8 cellular contexts compared by ENCODE assay signal in the genomic region with DNA sequence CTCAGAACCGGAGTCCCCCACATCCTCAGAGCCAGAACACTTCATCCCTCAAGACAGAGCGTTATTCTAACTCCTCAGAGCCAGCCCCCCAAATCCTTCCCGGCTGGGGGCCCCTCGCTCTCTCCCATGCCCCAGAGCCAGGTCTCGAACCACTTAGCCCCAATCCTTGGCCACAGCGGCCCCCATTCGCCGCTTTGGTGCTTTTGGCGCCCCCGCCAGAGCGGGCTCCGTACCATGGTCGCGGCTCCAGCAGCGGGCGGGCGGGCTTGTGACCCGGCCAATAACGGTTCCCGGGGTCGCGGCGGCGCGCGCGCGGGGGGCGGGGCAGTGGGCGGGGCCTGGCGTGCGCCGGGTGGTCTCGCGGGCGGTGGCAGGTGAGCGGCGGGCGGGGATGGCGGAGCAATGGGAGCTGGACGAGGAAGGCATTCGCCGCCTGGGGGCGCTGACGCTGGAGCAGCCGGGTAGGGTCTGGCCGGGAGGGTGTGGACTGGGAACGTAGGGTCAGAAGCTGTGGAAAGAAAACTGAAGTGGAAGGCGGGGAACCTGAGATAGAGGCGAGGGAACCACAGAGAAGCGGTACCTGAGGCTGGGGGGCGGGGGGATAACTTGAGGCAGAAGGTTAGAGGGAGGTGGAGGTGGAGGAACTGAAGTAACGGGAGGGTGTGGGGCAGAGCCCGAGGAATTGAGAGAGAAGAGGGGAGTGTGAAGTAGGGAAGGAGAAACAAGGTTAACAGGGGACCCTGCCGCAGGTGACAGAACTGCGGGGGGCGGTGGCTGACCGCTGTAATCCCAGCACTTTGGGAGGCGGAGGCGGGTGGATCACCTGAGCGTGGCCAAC. TPM values are rescaled to one million over a fixed set of nuclear protein-coding genes. Genes with fewer than 3 reads are reported as not detected.
A peak's percentile ranks its signal among the peaks of the same experiment; 100 is the strongest.
DNase-seq lines count a peak whose midpoint lies in the region; ATAC-seq, FAIRE-seq and TF ChIP-seq lines count a peak whose summit lies in the region.

A gene (minus strand): TSS at position 270 of the 838 bp plus-strand sequence. CDS start 34 bp downstream, at position 236.
A gene with protein sequence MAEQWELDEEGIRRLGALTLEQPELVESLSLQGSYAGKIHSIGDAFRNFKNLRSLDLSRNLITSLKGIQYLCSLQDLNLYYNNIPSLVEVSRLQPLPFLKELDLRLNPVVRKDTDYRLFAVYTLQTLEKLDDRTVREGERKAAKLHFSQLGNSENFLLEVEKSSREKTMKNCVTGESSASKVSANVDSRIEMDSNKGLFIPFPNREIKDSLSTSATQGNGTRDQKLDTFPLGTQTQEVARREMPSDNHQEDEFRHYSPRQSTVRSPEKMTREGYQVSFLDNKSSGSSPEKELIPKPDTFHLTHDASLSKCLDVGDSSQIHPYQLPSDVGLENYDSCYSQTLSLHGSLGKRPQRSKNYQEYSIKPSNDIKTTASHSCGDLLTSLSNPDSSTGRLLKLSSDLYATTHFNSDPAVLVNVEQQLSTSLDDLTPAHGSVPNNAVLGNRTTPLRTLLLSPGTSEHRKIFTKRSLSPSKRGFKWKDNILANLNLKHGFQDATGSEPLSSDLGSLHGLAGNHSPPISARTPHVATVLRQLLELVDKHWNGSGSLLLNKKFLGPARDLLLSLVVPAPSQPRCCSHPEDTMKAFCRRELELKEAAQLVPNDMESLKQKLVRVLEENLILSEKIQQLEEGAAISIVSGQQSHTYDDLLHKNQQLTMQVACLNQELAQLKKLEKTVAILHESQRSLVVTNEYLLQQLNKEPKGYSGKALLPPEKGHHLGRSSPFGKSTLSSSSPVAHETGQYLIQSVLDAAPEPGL (plus strand): TSS at position 344 of the 838 bp plus-strand sequence. CDS start 48 bp downstream, at position 392.

- H3K36me3 ChIP-seq in CD8-positive, alpha-beta memory T cell (ENCODE audit: insufficient read depth, low read length), result no peaks in the 10 kb centered on the region
- no peaks in the 10 kb centered on the region for H3K36me3 ChIP-seq in IMR-90 (ENCODE audit: control insufficient read depth, insufficient read depth, low read length)
- H3K36me3 ChIP-seq in bronchial epithelial cell (ENCODE audit: control insufficient read depth, insufficient read depth, low read length), result no peaks in the 10 kb centered on the region
- H3K36me3 ChIP-seq in kidney epithelial cell (ENCODE audit: control insufficient read depth, insufficient read depth, low read length), result no peaks in the 10 kb centered on the region

- H2BK5ac ChIP-seq in IMR-90 (ENCODE audit: low read depth, low read length, poor library complexity, severe bottlenecking), result no peak within 1 kb of the TSS

- H3K4me2 ChIP-seq in IMR-90 (ENCODE audit: low read depth, low read length), result peak within 1 kb of the TSS; percentile 73

- H3K79me1 ChIP-seq in IMR-90 (ENCODE audit: low read depth in 1 of 2, low read length in 2 of 2), result no peaks in the 10 kb centered on the region

- H2AFZ ChIP-seq in IMR-90 (replicated peaks; ENCODE audit: low read length, poor library complexity), result peak within 1 kb of the TSS; percentile 93

- peak; percentile 40 to 74 (median 62) for DNase-seq in CD8-positive, alpha-beta memory T cell
- DNase-seq in IMR-90 (no peak), UCSD-AML1 (lab: John Stamatoyannopoulos, UW; ENCODE audit: unreplicated experiment) (peak; percentile 40), bronchial epithelial cell (ENCODE audit: low read depth) (no peak), kidney epithelial cell (ENCODE audit: low read depth) (no peak), GM19240 (ENCODE audit: insufficient read length, low spot score) (no peak)
- DNase-seq in stimulated activated CD4-positive, alpha-beta T cell treated with anti-CD3 and anti-CD28 coated beads, Interleukin-15, amount 100 ng/mL, for 1 hour (ENCODE audit: low read depth in 1 of 2, low spot score in 1 of 2), result peak; percentile 4 to 45

- H3K27ac Mint-ChIP-seq in CD8-positive, alpha-beta memory T cell, result peak within 1 kb of the TSS in 6 of 8 donors; percentile 18 to 92 (median 64)

- peak within 1 kb of the TSS; percentile 44 for H3K4me3 ChIP-seq in CD8-positive, alpha-beta memory T cell (ENCODE audit: low read length)
- peak within 1 kb of the TSS; percentile 45 for H3K4me3 ChIP-seq in IMR-90 (ENCODE audit: insufficient read depth, low read depth, low read length)
- no peak within 1 kb of the TSS for H3K4me3 ChIP-seq in bronchial epithelial cell (ENCODE audit: low read depth, low read length)
- peak within 1 kb of the TSS; percentile 52 for H3K4me3 ChIP-seq in kidney epithelial cell (ENCODE audit: low read depth, low read length)

- dilution Hi-C loops in IMR-90 (cut with HindIII; ENCODE audit: low sequenced_read_pairs, unreplicated experiment), result no loop called here

- H2BK20ac ChIP-seq in IMR-90 (ENCODE audit: low read depth, low read length), result no peak within 1 kb of the TSS

- peak within 1 kb of the TSS; percentile 75 for H2AK5ac ChIP-seq in IMR-90 (ENCODE audit: low read depth, low read length)

- 8% methylated on average over 48 of the region's 61 CpGs; no CpG with 5 or more reads in 1 of the 2 experiments for WGBS in IMR-90 (ENCODE audit: extremely low coverage in 2 of 2, insufficient read length in 1 of 2), 2 experiments

- ATAC-seq in IMR-90 (ENCODE audit: low read depth), result peak; percentile 69
- no peak for ATAC-seq in HG03108 (IDR thresholded peaks at IDR 0.05; ENCODE audit: unreplicated experiment)

- no peaks in the 10 kb centered on the region for H4K20me1 ChIP-seq in IMR-90 (ENCODE audit: insufficient read depth, low read length)

- in situ Hi-C loops in IMR-90 (cut with MboI; ENCODE audit: low sequenced_read_pairs), result no loop called here

- no TSS peak for BruUV-seq in IMR-90 (replicated peaks; lab: Mats Ljungman, UMichigan)

- H4K8ac ChIP-seq in IMR-90 (ENCODE audit: low read depth in 2 of 2, low read length in 2 of 2), result peak within 1 kb of the TSS; percentile 18 to 68; a peak in 2 of 4 replicates

- intact Hi-C loops in IMR-90 (cut with micrococcal nuclease), result no loop called here

- peak within 1 kb of the TSS; percentile 20 for H2BK120ac ChIP-seq in IMR-90 (ENCODE audit: low read depth, low read length)

- H3K9ac ChIP-seq in IMR-90 (ENCODE audit: low read depth, low read length), result peak within 1 kb of the TSS; percentile 7

- FAIRE-seq in bronchial epithelial cell (lab: Jason Lieb, UNC), result no peak

- CTCF ChIA-PET in CD8-positive, alpha-beta memory T cell (lab: Charles Lee), result interaction anchor here (0.6 to 1.6 kb wide), 6 partner anchors 11 to 43 kb away, joined by 3 to 7 read pairs (median 3); no protein-coding TSS in a partner anchor
- CTCF ChIA-PET in IMR-90 (lab: Yijun Ruan, JAX), result interaction anchor here (0.5 to 1.7 kb wide), 4 partner anchors 14 to 485 kb away, joined by 3 to 9 read pairs (median 4); no protein-coding TSS in a partner anchor

- peak within 1 kb of the TSS; percentile 38 to 92 (median 86) for H3K4me3 Mint-ChIP-seq in CD8-positive, alpha-beta memory T cell

- H3K9me3 Mint-ChIP-seq in CD8-positive, alpha-beta memory T cell, result no peaks in the 10 kb centered on the region

- H3K18ac ChIP-seq in IMR-90 (ENCODE audit: low read depth, low read length), result peak within 1 kb of the TSS; percentile 7

- no peak within 1 kb of the TSS for H3K56ac ChIP-seq in IMR-90 (ENCODE audit: extremely low read depth, insufficient read depth, low read length)

- H3K14ac ChIP-seq in IMR-90 (replicated peaks; ENCODE audit: low read depth, low read length), result peak within 1 kb of the TSS; percentile 91

- peak within 1 kb of the TSS; percentile 56; the same call in 1 of the 2 replicates for H4K91ac ChIP-seq in IMR-90 (ENCODE audit: insufficient read depth, low read depth, low read length)

- peaks cover 14 to 27% of the 10 kb centered on the region in 2 donors for H3K27me3 Mint-ChIP-seq in CD8-positive, alpha-beta memory T cell

- H3K27me3 ChIP-seq in CD8-positive, alpha-beta memory T cell (ENCODE audit: insufficient read depth, low read length, poor library complexity, severe bottlenecking), result peaks cover 7% of the 10 kb centered on the region
- H3K27me3 ChIP-seq in IMR-90 (ENCODE audit: control insufficient read depth, insufficient read depth, low read length) (peaks cover 4% of the 10 kb centered on the region; the same call in 1 of the 2 replicates), bronchial epithelial cell (ENCODE audit: control insufficient read depth, insufficient read depth, low read length) (peaks cover 6% of the 10 kb centered on the region), kidney epithelial cell (ENCODE audit: control insufficient read depth, insufficient read depth, low read length) (no peaks in the 10 kb centered on the region)

- no peak for TF ChIP-seq POLR2A in IMR-90 (IDR thresholded peaks at IDR 0.05; ENCODE audit: low read depth, low read length)

- H3K27ac ChIP-seq in CD8-positive, alpha-beta memory T cell (ENCODE audit: low read depth, low read length), result peak within 1 kb of the TSS; percentile 35
- no peak within 1 kb of the TSS for H3K27ac ChIP-seq in IMR-90 (ENCODE audit: insufficient read depth, low read length)

- no peaks in the 10 kb centered on the region for H3K9me3 ChIP-seq in CD8-positive, alpha-beta memory T cell (ENCODE audit: low read length)
- H3K9me3 ChIP-seq in IMR-90 (ENCODE audit: control insufficient read depth, insufficient read depth, low read length), result no peaks in the 10 kb centered on the region

- peaks cover 9% of the 10 kb centered on the region for H3K4me1 ChIP-seq in CD8-positive, alpha-beta memory T cell (ENCODE audit: insufficient read depth, low read length)
- H3K4me1 ChIP-seq in IMR-90 (ENCODE audit: control insufficient read depth, insufficient read depth, low read length), result no peaks in the 10 kb centered on the region

- peak; percentile 21; the same call in 1 of the 2 replicates for TF ChIP-seq RAD21 in IMR-90 (IDR thresholded peaks at IDR 0.05; ENCODE audit: low read length)

- no peaks in the 10 kb centered on the region for H3K36me3 Mint-ChIP-seq in CD8-positive, alpha-beta memory T cell

- peak within 1 kb of the TSS; percentile 17 for H3K4ac ChIP-seq in IMR-90 (ENCODE audit: low read depth, low read length)

- no peak within 1 kb of the TSS; the same call in 2 of the 3 replicates for H2BK15ac ChIP-seq in IMR-90 (ENCODE audit: low read depth, low read length)

- POLR2A ChIA-PET in CD8-positive, alpha-beta memory T cell (lab: Charles Lee), result no interaction called here
- POLR2A ChIA-PET in IMR-90 (lab: Charles Lee; ENCODE audit: unreplicated experiment), result no interaction called here

- peak within 1 kb of the TSS; percentile 86; the same call in 1 of the 2 replicates for H3K23ac ChIP-seq in IMR-90 (ENCODE audit: low read depth, low read length)

- peaks cover 13 to 15% (median 15%) of the 10 kb centered on the region in 3 donors for H3K4me1 Mint-ChIP-seq in CD8-positive, alpha-beta memory T cell

- H4K5ac ChIP-seq in IMR-90 (ENCODE audit: low read depth, low read length), result peak within 1 kb of the TSS; percentile 38

- peak within 1 kb of the TSS; percentile 93 for H2AK9ac ChIP-seq in IMR-90 (replicated peaks; ENCODE audit: low read depth, low read length, poor library complexity)

- peak; percentile 45 for TF ChIP-seq CTCF in IMR-90 (conservative IDR thresholded peaks at IDR 0.05; ENCODE audit: low read depth, low read length)
- TF ChIP-seq CTCF in bronchial epithelial cell (IDR thresholded peaks at IDR 0.05; ENCODE audit: insufficient read depth, low read length, severe bottlenecking), result peak; percentile 56
- peak; percentile 57 for TF ChIP-seq CTCF in kidney epithelial cell (IDR thresholded peaks at IDR 0.05; ENCODE audit: insufficient read depth, low read length, poor library complexity, severe bottlenecking)

- H3K9me1 ChIP-seq in IMR-90 (ENCODE audit: insufficient read depth, low read length), result 0 out of 2 replicates have a peak, but pooled peaks cover 1% of the 10 kb centered on the region

RNA-seq across cellular contexts. Expression of the first gene that starts in this region (rescaled TPM):
- 1 to 10 TPM in 1 of 2 experiments, under 1 TPM in 1; 0.71 to 1.4 TPM for total RNA-seq in CD8-positive, alpha-beta memory T cell
- polyA plus RNA-seq in CD8-positive, alpha-beta memory T cell, result not detected
- total RNA-seq in IMR-90 (2012; rRNA removed), result under 0.01 TPM in 1 of 2 replicates, not detected in the other
- 0.07 and 0.36 TPM in 2 replicates for polyA plus RNA-seq in IMR-90 (2012; rRNA removed)
- polyA plus RNA-seq in IMR-90 (2012; cell fraction: cytosol; rRNA removed), result 0.14 TPM in 1 of 2 replicates, not detected in the other
- 0.59 and 1.5 TPM in 2 replicates for polyA plus RNA-seq in IMR-90 (2012; cell fraction: nucleus; rRNA removed; ENCODE audit: low replicate concordance)
- not detected in 2 replicates for total RNA-seq in bronchial epithelial cell
- 0.08 and 0.21 TPM in 2 replicates for total RNA-seq in kidney epithelial cell

RNA-seq across cellular contexts. Expression of the second gene that starts in this region (rescaled TPM):
- total RNA-seq in CD8-positive, alpha-beta memory T cell, result under 1 TPM; 0.28 to 0.31 TPM
- polyA plus RNA-seq in CD8-positive, alpha-beta memory T cell, result not detected
- total RNA-seq in IMR-90 (2012; rRNA removed), result 0.18 TPM in 1 of 2 replicates, not detected in the other
- 0.20 and 0.29 TPM in 2 replicates for polyA plus RNA-seq in IMR-90 (2012; rRNA removed)
- polyA plus RNA-seq in IMR-90 (2012; cell fraction: cytosol; rRNA removed), result 0.04 and 0.08 TPM in 2 replicates
- polyA plus RNA-seq in IMR-90 (2012; cell fraction: nucleus; rRNA removed; ENCODE audit: low replicate concordance), result 0.46 and 2.3 TPM in 2 replicates
- not detected in 2 replicates for total RNA-seq in bronchial epithelial cell
- 0.41 and 0.54 TPM in 2 replicates for total RNA-seq in kidney epithelial cell

Comparison
In these comparisons a context has a peak if more than half of its experiments do, and no peak if none do; other contexts are left out.
1. DNase-seq: peak in CD8-positive, alpha-beta memory T cell (5 of 5), UCSD-AML1 (single experiment) and stimulated activated CD4-positive, alpha-beta T cell treated with anti-CD3 and anti-CD28 coated beads, Interleukin-15, amount 100 ng/mL, for 1 hour (2 of 2); none in IMR-90 (single experiment), bronchial epithelial cell (single experiment), kidney epithelial cell (single experiment) and GM19240 (single experiment).
2. Peak in every context shown above with its lines, with median percentiles within 50 percentile points of each other: CTCF ChIP-seq.